In the genomic region with DNA sequence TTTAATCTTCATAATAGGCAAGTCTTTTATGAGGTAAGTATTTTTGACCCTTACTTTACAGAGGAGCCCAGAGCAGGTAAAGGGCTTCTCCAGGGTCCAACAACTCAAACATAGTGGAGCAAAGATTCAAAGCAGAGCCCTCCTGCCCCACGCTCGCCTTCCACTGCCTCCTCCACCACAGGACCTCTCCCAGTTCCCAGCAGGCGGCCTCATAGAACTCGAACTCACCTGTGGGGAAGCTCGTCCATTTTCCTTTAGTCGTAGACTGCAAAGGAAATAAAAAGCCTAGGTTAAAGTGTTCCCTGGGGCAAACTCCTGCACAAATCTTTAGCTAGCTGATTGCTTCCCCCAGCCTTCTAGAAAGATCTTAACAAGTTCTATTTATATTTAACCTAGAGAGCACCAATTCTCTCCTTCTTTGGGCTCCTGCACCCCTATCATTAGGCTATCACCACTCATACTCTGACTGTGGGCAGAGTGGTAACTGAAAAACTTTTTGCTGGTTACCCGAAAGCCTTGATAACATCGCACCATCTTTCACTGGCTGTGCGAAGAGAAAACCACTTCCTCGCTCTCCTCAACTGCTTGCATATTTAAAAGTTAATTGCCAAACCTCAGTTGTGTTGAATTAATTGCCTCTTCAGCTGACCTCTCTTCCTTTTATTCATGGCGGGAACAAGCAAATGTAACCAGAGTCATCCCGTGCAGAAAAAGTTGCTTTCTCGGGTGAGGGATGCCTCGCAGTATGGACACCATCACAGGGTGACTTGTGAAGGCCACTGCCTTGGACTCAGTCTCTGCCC, we compare ENCODE assay signal across 10 cellular contexts.
DNase-seq lines count a peak whose midpoint lies in the region; ATAC-seq and TF ChIP-seq lines count a peak whose summit lies in the region.
"Had no signal": no experiment of that assay in that cellular context is flagged by ENCODE, and none has a peak within 500 bp of the region (broad histone marks: within the 10 kb centered on the region; RNA-seq: fewer than 3 reads in every experiment).

No MANE protein-coding gene starts in this region.

- ATAC-seq in activated naive CD4-positive, alpha-beta T cell treated with anti-CD3 and anti-CD28 coated beads, Interleukin-2, amount 50 U/mL, for 72 hours = peak; percentile 89 to 95
- ATAC-seq in stimulated activated naive CD8-positive, alpha-beta T cell treated with anti-CD3 and anti-CD28 coated beads, Interleukin-15, amount 100 ng/mL, for 72 hours = peak; percentile 99
- ATAC-seq in HG03159 (IDR thresholded peaks at IDR 0.05; ENCODE audit: unreplicated experiment) = no peak

- H4K20me1 ChIP-seq in Loucy (ENCODE audit: insufficient read depth, low read length, poor library complexity, severe bottlenecking) = no peaks in the 10 kb centered on the region

- peaks cover 26% of the 10 kb centered on the region for H3F3A ChIP-seq in Loucy (ENCODE audit: low read depth)

- H3K36me3 ChIP-seq in Loucy (ENCODE audit: insufficient read depth, low read length) = no peaks in the 10 kb centered on the region
- H3K36me3 ChIP-seq: SJCRH30 had no signal

- peak overlapping the region; percentile 53 to 66 for H3K4me3 Mint-ChIP-seq in stimulated activated naive CD8-positive, alpha-beta T cell treated with anti-CD3 and anti-CD28 coated beads, Interleukin-15, amount 100 ng/mL, for 72 hours

- peak overlapping the region in 1 of 2 donors; percentile 11 for H3K27ac Mint-ChIP-seq in activated naive CD4-positive, alpha-beta T cell treated with anti-CD3 and anti-CD28 coated beads, Interleukin-2, amount 50 U/mL, for 72 hours
- H3K27ac Mint-ChIP-seq in stimulated activated naive CD8-positive, alpha-beta T cell treated with anti-CD3 and anti-CD28 coated beads, Interleukin-15, amount 100 ng/mL, for 72 hours = peak overlapping the region; percentile 8 to 63

- H3K36me3 Mint-ChIP-seq in activated naive CD4-positive, alpha-beta T cell treated with anti-CD3 and anti-CD28 coated beads, Interleukin-2, amount 50 U/mL, for 72 hours = peaks cover 0 to 21% of the 10 kb centered on the region in 2 donors

- TF ChIP-seq CTCF in Loucy (conservative IDR thresholded peaks at IDR 0.05; ENCODE audit: low read length) = no peak

- peak overlapping the region; percentile 50 for H3K4me3 ChIP-seq in Loucy (ENCODE audit: low read length, poor library complexity, severe bottlenecking)
- H3K4me3 ChIP-seq: SJCRH30 had no signal

- peaks cover 13% of the 10 kb centered on the region; the same call in 1 of the 2 replicates for H3K79me2 ChIP-seq in Loucy (ENCODE audit: insufficient read depth, low read length)

- no peaks in the 10 kb centered on the region for H3K9me2 ChIP-seq in Loucy (replicated peaks; ENCODE audit: low read depth, low read length)

- H3K4me2 ChIP-seq in Loucy (ENCODE audit: low read depth, low read length, poor library complexity, severe bottlenecking) = peak overlapping the region; percentile 66

- peaks cover 33% of the 10 kb centered on the region for H3K27me3 Mint-ChIP-seq in stimulated activated naive CD8-positive, alpha-beta T cell treated with anti-CD3 and anti-CD28 coated beads, Interleukin-15, amount 100 ng/mL, for 72 hours

- peak overlapping the region; percentile 69 for H3K9ac ChIP-seq in Loucy (ENCODE audit: low read depth, low read length, poor library complexity, severe bottlenecking)

- DNase-seq in activated naive CD4-positive, alpha-beta T cell treated with Interleukin-2 at 50 U/mL for 16 hours = peak; percentile 34
- no peak for DNase-seq in activated naive CD4-positive, alpha-beta T cell (lab: John Stamatoyannopoulos, UW)
- DNase-seq in activated naive CD4-positive, alpha-beta T cell treated with anti-CD3 and anti-CD28 coated beads, Interleukin-2, amount 50 U/mL, for 72 hours (ENCODE audit: low spot score in 2 of 2) = peak in 1 of 2 donors; percentile 5
- DNase-seq in stimulated activated naive CD8-positive, alpha-beta T cell treated with anti-CD3 and anti-CD28 coated beads, Interleukin-15, amount 100 ng/mL, for 72 hours = peak; percentile 51 to 70
- DNase-seq in activated CD8-positive, alpha-beta memory T cell treated with anti-CD3 and anti-CD28 coated beads for 24 hours = no peak
- no peak for DNase-seq in NCI-H146 treated with DMSO at 0.1 percent for 48 hours (lab: John Stamatoyannopoulos, UW; ENCODE audit: unreplicated experiment)
- DNase-seq: NCI-H146, SJCRH30 had no signal

- peaks cover 5% of the 10 kb centered on the region in 2 donors for H3K9me3 Mint-ChIP-seq in activated naive CD4-positive, alpha-beta T cell treated with anti-CD3 and anti-CD28 coated beads, Interleukin-2, amount 50 U/mL, for 72 hours
- no peaks in the 10 kb centered on the region for H3K9me3 Mint-ChIP-seq in stimulated activated naive CD8-positive, alpha-beta T cell treated with anti-CD3 and anti-CD28 coated beads, Interleukin-15, amount 100 ng/mL, for 72 hours

- H2AFZ ChIP-seq in Loucy (ENCODE audit: low read length) = no peak overlapping the region

- H3K27me3 ChIP-seq in Loucy (ENCODE audit: insufficient read depth, low read length, poor library complexity, severe bottlenecking) = no peaks in the 10 kb centered on the region
- H3K27me3 ChIP-seq: SJCRH30 had no signal

- no peaks in the 10 kb centered on the region for H3K9me3 ChIP-seq in Loucy (ENCODE audit: insufficient read depth, low read depth, low read length)
- H3K9me3 ChIP-seq: SJCRH30 had no signal

- H3K4me1 ChIP-seq in Loucy (ENCODE audit: insufficient read depth, low read length, poor library complexity, severe bottlenecking) = peaks cover 89% of the 10 kb centered on the region
- H3K4me1 ChIP-seq: SJCRH30 had no signal

- H3K4me1 Mint-ChIP-seq in stimulated activated naive CD8-positive, alpha-beta T cell treated with anti-CD3 and anti-CD28 coated beads, Interleukin-15, amount 100 ng/mL, for 72 hours = peaks cover 64% of the 10 kb centered on the region

Comparison
In these comparisons a context has a peak if more than half of its experiments do, and no peak if none do; other contexts are left out.
1. DNase-seq: peak in activated naive CD4-positive, alpha-beta T cell treated with Interleukin-2 at 50 U/mL for 16 hours (single experiment) and stimulated activated naive CD8-positive, alpha-beta T cell treated with anti-CD3 and anti-CD28 coated beads, Interleukin-15, amount 100 ng/mL, for 72 hours (2 of 2); none in activated naive CD4-positive, alpha-beta T cell (0 of 4), activated CD8-positive, alpha-beta memory T cell treated with anti-CD3 and anti-CD28 coated beads for 24 hours (single experiment) and NCI-H146 treated with DMSO at 0.1 percent for 48 hours (single experiment).